9 cellular contexts compared by ENCODE assay signal in the genomic region with DNA sequence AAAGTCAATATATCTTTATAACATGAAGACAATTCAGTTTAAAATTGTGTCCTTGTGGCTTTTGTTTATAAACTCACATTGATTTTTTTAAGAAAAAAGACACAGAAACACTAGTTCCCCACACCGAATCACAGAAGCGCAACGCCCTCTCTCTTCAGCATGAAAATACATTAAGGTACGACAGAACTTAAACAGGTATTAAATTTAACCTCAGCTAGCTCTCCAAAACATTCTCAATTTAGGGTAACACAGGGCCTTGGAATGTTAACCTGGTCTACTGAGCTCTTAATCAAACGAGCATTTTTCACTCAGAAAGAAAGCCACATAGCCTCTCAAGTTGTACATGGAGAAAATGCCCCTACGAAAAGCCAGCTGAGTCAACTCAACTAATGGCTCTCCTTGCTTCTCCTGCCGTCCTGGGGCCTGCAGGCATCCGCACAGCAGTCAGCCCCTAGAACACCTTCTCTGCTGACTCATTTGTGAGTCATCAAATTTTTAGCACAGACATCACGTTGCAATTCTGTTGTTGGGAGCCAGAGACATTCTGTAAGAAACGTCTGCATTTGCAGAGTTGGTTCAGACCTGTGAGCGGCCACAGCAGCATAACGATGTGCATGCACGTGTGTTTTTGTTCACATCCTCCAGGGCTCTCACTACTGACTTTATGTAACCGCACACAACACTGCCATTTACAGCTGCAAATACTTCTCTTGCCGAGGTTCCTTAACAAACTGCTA.
DNase-seq lines count a peak whose midpoint lies in the region; ATAC-seq and TF ChIP-seq lines count a peak whose summit lies in the region.
"Had no signal": no experiment of that assay in that cellular context is flagged by ENCODE, and none has a peak within 500 bp of the region (broad histone marks: within the 10 kb centered on the region; RNA-seq: fewer than 3 reads in every experiment).

No MANE protein-coding gene starts in this region.

- H3K36me3 Mint-ChIP-seq in nephron progenitor cell (ENCODE audit: low read depth) = peaks cover 4% of the 10 kb centered on the region
- peaks cover 50 to 60% of the 10 kb centered on the region in 2 donors for H3K36me3 Mint-ChIP-seq in CD4-positive, alpha-beta memory T cell

- no peaks in the 10 kb centered on the region for H3K36me3 ChIP-seq in CD4-positive, alpha-beta memory T cell (ENCODE audit: insufficient read depth, low read length)

- H3K4me1 Mint-ChIP-seq in nephron progenitor cell = peaks cover 9% of the 10 kb centered on the region
- no peaks in the 10 kb centered on the region for H3K4me1 Mint-ChIP-seq in CD4-positive, alpha-beta memory T cell

- H3K27ac Mint-ChIP-seq in nephron progenitor cell = no peak overlapping the region
- no peak overlapping the region for H3K27ac Mint-ChIP-seq in CD4-positive, alpha-beta memory T cell
- H3K27ac Mint-ChIP-seq: effector memory CD8-positive, alpha-beta T cell had no signal

- no peaks in the 10 kb centered on the region for H3K9me3 Mint-ChIP-seq in nephron progenitor cell
- no peaks in the 10 kb centered on the region for H3K9me3 Mint-ChIP-seq in CD4-positive, alpha-beta memory T cell
- H3K9me3 Mint-ChIP-seq: effector memory CD8-positive, alpha-beta T cell had no signal

- ATAC-seq in GM21825 (IDR thresholded peaks at IDR 0.05; ENCODE audit: unreplicated experiment) = no peak
- no peak for ATAC-seq in HG03565 (IDR thresholded peaks at IDR 0.05; ENCODE audit: unreplicated experiment)
- ATAC-seq: effector memory CD8-positive, alpha-beta T cell had no signal

- POLR2A ChIA-PET in CD4-positive, alpha-beta memory T cell (lab: Charles Lee; ENCODE audit: partially characterized antibody) = no interaction called here

- no peak overlapping the region for H3K4me3 Mint-ChIP-seq in nephron progenitor cell
- no peak overlapping the region for H3K4me3 Mint-ChIP-seq in CD4-positive, alpha-beta memory T cell
- H3K4me3 Mint-ChIP-seq: effector memory CD8-positive, alpha-beta T cell had no signal

- intact Hi-C loops in CD4-positive, alpha-beta memory T cell (cut with micrococcal nuclease) = no loop called here

- no peak overlapping the region for H3K27ac ChIP-seq in CD4-positive, alpha-beta memory T cell (ENCODE audit: low read depth, low read length)

- H3K4me1 ChIP-seq in CD4-positive, alpha-beta memory T cell (ENCODE audit: insufficient read depth, low read length) = no peaks in the 10 kb centered on the region

- no peaks in the 10 kb centered on the region for H3K27me3 Mint-ChIP-seq in nephron progenitor cell (ENCODE audit: low read depth, poor library complexity)
- no peaks in the 10 kb centered on the region for H3K27me3 Mint-ChIP-seq in CD4-positive, alpha-beta memory T cell
- H3K27me3 Mint-ChIP-seq: effector memory CD8-positive, alpha-beta T cell had no signal

- CTCF ChIA-PET in CD4-positive, alpha-beta memory T cell (lab: Charles Lee; ENCODE audit: partially characterized antibody) = no interaction called here

- H3K4me3 ChIP-seq in CD4-positive, alpha-beta memory T cell (ENCODE audit: low read length in 2 of 2) = no peak overlapping the region

- no peak for TF ChIP-seq CTCF in nephron progenitor cell (IDR thresholded peaks at IDR 0.05)

- peak; percentile 97 for DNase-seq in EL
- peak; percentile 44 to 64 for DNase-seq in NCI-H2081 (lab: John Stamatoyannopoulos, UW)
- peak; percentile 60 to 97 for DNase-seq in dermis microvascular lymphatic vessel endothelial cell (ENCODE audit: low read depth in 2 of 2)
- DNase-seq in nephron progenitor cell = peak; percentile 2
- DNase-seq in CD4-positive, alpha-beta memory T cell = no peak
- DNase-seq in ureter (ENCODE audit: low spot score) = no peak
- DNase-seq: effector memory CD8-positive, alpha-beta T cell had no signal

- H3K9me3 ChIP-seq in CD4-positive, alpha-beta memory T cell (ENCODE audit: control insufficient read depth in 1 of 2, low read length in 2 of 2) = no peaks in the 10 kb centered on the region

- no peaks in the 10 kb centered on the region for H3K27me3 ChIP-seq in CD4-positive, alpha-beta memory T cell (ENCODE audit: insufficient read depth, low read length)

Comparison
In these comparisons a context has a peak if more than half of its experiments do, and no peak if none do; other contexts are left out.
1. DNase-seq: peak in EL (single experiment), NCI-H2081 (2 of 2), dermis microvascular lymphatic vessel endothelial cell (2 of 2) and nephron progenitor cell (single experiment); none in CD4-positive, alpha-beta memory T cell (0 of 5) and ureter (single experiment).